1 cellular context compared by ENCODE assay signal in the genomic region with DNA sequence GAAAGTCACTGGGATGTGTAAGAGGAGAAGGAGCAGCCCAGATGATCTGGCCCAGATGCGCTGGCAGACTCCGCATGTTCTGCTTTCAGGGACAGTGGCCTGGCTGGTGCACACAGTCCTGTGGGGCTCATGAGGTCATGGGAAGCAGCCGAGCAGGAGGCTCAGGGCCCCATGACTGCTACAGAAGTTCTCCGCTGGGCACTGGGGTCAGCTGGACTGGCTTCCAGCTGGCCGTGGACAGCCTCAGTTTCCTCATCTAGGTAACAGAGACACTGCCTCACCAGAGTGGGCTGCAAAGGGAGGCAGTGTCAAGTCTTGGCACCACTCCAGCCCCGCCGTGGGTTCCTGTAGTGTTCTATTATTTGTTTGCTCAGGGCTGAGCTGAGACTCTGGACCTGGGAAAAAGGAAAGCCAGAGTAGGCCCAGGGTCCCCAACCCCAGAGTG.
TF ChIP-seq lines count a peak whose summit lies in the region.

No MANE protein-coding gene starts in this region.

TF ChIP-seq in K562, 482 proteins besides CTCF, POLR2A, EP300 and RAD21:
- TF ChIP-seq, protein P1, sequence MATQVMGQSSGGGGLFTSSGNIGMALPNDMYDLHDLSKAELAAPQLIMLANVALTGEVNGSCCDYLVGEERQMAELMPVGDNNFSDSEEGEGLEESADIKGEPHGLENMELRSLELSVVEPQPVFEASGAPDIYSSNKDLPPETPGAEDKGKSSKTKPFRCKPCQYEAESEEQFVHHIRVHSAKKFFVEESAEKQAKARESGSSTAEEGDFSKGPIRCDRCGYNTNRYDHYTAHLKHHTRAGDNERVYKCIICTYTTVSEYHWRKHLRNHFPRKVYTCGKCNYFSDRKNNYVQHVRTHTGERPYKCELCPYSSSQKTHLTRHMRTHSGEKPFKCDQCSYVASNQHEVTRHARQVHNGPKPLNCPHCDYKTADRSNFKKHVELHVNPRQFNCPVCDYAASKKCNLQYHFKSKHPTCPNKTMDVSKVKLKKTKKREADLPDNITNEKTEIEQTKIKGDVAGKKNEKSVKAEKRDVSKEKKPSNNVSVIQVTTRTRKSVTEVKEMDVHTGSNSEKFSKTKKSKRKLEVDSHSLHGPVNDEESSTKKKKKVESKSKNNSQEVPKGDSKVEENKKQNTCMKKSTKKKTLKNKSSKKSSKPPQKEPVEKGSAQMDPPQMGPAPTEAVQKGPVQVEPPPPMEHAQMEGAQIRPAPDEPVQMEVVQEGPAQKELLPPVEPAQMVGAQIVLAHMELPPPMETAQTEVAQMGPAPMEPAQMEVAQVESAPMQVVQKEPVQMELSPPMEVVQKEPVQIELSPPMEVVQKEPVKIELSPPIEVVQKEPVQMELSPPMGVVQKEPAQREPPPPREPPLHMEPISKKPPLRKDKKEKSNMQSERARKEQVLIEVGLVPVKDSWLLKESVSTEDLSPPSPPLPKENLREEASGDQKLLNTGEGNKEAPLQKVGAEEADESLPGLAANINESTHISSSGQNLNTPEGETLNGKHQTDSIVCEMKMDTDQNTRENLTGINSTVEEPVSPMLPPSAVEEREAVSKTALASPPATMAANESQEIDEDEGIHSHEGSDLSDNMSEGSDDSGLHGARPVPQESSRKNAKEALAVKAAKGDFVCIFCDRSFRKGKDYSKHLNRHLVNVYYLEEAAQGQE (CRISPR knock-in tag; IDR thresholded peaks at IDR 0.05; ENCODE audit: low read depth): peak; percentile 25; the same call in 1 of the 2 replicates
- TF ChIP-seq, protein P2, sequence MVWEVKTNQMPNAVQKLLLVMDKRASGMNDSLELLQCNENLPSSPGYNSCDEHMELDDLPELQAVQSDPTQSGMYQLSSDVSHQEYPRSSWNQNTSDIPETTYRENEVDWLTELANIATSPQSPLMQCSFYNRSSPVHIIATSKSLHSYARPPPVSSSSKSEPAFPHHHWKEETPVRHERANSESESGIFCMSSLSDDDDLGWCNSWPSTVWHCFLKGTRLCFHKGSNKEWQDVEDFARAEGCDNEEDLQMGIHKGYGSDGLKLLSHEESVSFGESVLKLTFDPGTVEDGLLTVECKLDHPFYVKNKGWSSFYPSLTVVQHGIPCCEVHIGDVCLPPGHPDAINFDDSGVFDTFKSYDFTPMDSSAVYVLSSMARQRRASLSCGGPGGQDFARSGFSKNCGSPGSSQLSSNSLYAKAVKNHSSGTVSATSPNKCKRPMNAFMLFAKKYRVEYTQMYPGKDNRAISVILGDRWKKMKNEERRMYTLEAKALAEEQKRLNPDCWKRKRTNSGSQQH (CRISPR knock-in tag; IDR thresholded peaks at IDR 0.05): no peak
- TF ChIP-seq, protein P3, sequence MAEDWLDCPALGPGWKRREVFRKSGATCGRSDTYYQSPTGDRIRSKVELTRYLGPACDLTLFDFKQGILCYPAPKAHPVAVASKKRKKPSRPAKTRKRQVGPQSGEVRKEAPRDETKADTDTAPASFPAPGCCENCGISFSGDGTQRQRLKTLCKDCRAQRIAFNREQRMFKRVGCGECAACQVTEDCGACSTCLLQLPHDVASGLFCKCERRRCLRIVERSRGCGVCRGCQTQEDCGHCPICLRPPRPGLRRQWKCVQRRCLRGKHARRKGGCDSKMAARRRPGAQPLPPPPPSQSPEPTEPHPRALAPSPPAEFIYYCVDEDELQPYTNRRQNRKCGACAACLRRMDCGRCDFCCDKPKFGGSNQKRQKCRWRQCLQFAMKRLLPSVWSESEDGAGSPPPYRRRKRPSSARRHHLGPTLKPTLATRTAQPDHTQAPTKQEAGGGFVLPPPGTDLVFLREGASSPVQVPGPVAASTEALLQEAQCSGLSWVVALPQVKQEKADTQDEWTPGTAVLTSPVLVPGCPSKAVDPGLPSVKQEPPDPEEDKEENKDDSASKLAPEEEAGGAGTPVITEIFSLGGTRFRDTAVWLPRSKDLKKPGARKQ (CRISPR knock-in tag; IDR thresholded peaks at IDR 0.05): no peak
- peak; percentile 35; the same call in 1 of the 2 replicates for TF ChIP-seq TAF15 (IDR thresholded peaks at IDR 0.05; ENCODE audit: low read depth, low read length)
- TF ChIP-seq, protein P4, sequence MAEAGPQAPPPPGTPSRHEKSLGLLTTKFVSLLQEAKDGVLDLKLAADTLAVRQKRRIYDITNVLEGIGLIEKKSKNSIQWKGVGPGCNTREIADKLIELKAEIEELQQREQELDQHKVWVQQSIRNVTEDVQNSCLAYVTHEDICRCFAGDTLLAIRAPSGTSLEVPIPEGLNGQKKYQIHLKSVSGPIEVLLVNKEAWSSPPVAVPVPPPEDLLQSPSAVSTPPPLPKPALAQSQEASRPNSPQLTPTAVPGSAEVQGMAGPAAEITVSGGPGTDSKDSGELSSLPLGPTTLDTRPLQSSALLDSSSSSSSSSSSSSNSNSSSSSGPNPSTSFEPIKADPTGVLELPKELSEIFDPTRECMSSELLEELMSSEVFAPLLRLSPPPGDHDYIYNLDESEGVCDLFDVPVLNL (CRISPR knock-in tag; IDR thresholded peaks at IDR 0.05; ENCODE audit: low read depth): no peak
- TF ChIP-seq ELF2 (CRISPR knock-in tag; IDR thresholded peaks at IDR 0.05): peak; percentile 21; the same call in 1 of the 2 replicates
- 0 out of 2 replicates have a peak, but pooled peaks have one; percentile 12 for TF ChIP-seq MAFK (IDR thresholded peaks at IDR 0.05; ENCODE audit: low read length)
- TF ChIP-seq SP2 (IDR thresholded peaks at IDR 0.05; ENCODE audit: extremely low read depth, low read depth, low read length, poor library complexity, severe bottlenecking): peak; percentile 1
- TF ChIP-seq GATA2 (CRISPR knock-in tag; IDR thresholded peaks at IDR 0.05): no peak
- TF ChIP-seq IFI16 (CRISPR knock-in tag; IDR thresholded peaks at IDR 0.05): no peak
- peak; percentile 18; the same call in 1 of the 2 replicates for TF ChIP-seq CHD2 (IDR thresholded peaks at IDR 0.05; ENCODE audit: low read depth, low read length)
- no peak for TF ChIP-seq TBL1XR1 (IDR thresholded peaks at IDR 0.05; ENCODE audit: low read length in 2 of 2)
- no peak for TF ChIP-seq ZKSCAN1 (IDR thresholded peaks at IDR 0.05; ENCODE audit: low read depth, low read length)
- TF ChIP-seq ARHGAP35 (IDR thresholded peaks at IDR 0.05; ENCODE audit: partially characterized antibody): no peak
- TF ChIP-seq, protein P5, sequence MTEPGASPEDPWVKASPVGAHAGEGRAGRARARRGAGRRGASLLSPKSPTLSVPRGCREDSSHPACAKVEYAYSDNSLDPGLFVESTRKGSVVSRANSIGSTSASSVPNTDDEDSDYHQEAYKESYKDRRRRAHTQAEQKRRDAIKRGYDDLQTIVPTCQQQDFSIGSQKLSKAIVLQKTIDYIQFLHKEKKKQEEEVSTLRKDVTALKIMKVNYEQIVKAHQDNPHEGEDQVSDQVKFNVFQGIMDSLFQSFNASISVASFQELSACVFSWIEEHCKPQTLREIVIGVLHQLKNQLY (CRISPR knock-in tag; conservative IDR thresholded peaks at IDR 0.05): no peak
- 0 out of 4 replicates have a peak, but pooled peaks of 1 of the 2 experiments have one; percentile 29 for TF ChIP-seq SRF (CRISPR knock-in tag; IDR thresholded peaks at IDR 0.05)
- TF ChIP-seq KLF16 (IDR thresholded peaks at IDR 0.05): no peak
- TF ChIP-seq, protein P6, sequence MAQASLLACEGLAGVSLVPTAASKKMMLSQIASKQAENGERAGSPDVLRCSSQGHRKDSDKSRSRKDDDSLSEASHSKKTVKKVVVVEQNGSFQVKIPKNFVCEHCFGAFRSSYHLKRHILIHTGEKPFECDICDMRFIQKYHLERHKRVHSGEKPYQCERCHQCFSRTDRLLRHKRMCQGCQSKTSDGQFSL (CRISPR knock-in tag; IDR thresholded peaks at IDR 0.05): no peak
- TF ChIP-seq, protein P6 (tag; IDR thresholded peaks at IDR 0.05): peak in 1 of 2 experiments; percentile 28; a peak in 1 of 4 replicates
